ENCODE assay signal across 24 cellular contexts in the genomic region with DNA sequence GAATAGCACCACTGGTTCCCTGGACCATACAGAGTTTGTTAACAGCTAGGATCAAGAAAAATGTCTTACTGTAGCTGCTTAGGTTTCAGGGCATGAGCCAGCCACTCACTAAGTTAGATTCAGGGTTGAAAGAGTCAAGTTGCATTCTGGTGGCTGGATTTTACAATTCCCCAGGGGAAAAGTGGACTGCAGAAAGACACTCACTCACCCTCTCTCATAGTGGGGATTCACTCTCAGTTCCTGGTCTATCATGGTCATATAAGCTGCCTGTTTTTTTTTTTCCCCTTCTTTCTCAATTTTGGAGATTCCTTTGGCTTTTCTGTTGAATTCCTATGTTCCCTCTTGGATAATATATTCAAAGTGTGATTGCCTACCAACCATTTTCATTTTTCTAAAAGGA.
"Had no signal": no experiment of that assay in that cellular context is flagged by ENCODE, and none has a peak within 500 bp of the region (broad histone marks: within the 10 kb centered on the region; RNA-seq: fewer than 3 reads in every experiment).

No MANE protein-coding gene starts in this region.

- H3K27me3 ChIP-seq: heart right ventricle, left lung, neutrophil, pancreas, right lobe of liver, suprapubic skin, transverse colon, upper lobe of right lung, uterus had no signal

- H3K4me1 ChIP-seq: left lung, pancreas, right lobe of liver, suprapubic skin, transverse colon, upper lobe of right lung, uterus had no signal

- H3K9me3 ChIP-seq: mucosa of descending colon, neutrophil, pancreas, right lobe of liver, suprapubic skin, transverse colon, upper lobe of right lung, uterus had no signal

- DNase-seq: cortex of kidney; foreskin melanocyte; glutamatergic neuron; heart right ventricle; hippocampal formation; left cardiac atrium; left lung; mesenchymal stem cell; mucosa of descending colon; naive B cell; pancreas; right lobe of liver; stimulated activated CD4-positive, alpha-beta T cell treated with anti-CD3 and anti-CD28 coated beads, Interleukin-12 subunit alpha, Interleukin-12 subunit beta, amount 100 ng/mL, for 4 hours; stimulated activated CD4-positive, alpha-beta T cell treated with anti-CD3 and anti-CD28 coated beads, Interleukin-1b, Interleukin-23, amount 100 ng/mL, for 48 hours; stimulated activated CD4-positive, alpha-beta T cell treated with anti-CD3 and anti-CD28 coated beads, Interleukin-4, amount 100 ng/mL, for 1 hour; stimulated activated CD8-positive, alpha-beta memory T cell treated with anti-CD3 and anti-CD28 coated beads, Interleukin-4, amount 100 ng/mL, for 48 hours; stimulated activated naive CD4-positive, alpha-beta T cell; stimulated activated naive CD8-positive, alpha-beta T cell treated with anti-CD3 and anti-CD28 coated beads, Interleukin-15, amount 100 ng/mL, for 72 hours; transverse colon; upper lobe of right lung; uterus had no signal

- H3K27ac ChIP-seq: heart right ventricle, left lung, neutrophil, pancreas, right lobe of liver, suprapubic skin, transverse colon, upper lobe of right lung, uterus had no signal

- H3K4me3 ChIP-seq: heart right ventricle, left lung, mucosa of descending colon, pancreas, right lobe of liver, smooth muscle cell, suprapubic skin, transverse colon, upper lobe of right lung, uterus had no signal

- H3K36me3 ChIP-seq: heart right ventricle, left lung, neutrophil, pancreas, right lobe of liver, suprapubic skin, transverse colon, upper lobe of right lung, uterus had no signal
